2 cellular contexts compared by ENCODE assay signal in the genomic region with DNA sequence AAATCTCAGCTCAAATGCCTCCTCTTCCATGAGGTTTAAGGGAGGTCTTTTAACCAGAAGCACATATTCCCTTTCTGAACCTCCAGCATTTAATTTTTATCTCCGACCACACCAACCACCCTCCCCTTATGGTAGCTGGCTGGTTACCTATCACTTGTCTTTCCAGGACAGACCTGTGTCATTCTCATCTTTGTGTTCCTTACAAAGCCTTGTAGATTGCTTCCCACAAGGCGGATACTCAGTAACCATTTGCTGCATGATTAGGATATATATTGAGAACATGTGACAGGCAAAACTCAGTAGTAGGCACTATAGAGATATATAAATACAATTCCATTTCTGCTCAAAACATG.
TF ChIP-seq lines count a peak whose summit lies in the region.

No MANE protein-coding gene starts in this region.

TF ChIP-seq in IMR-90, 13 proteins besides CTCF, POLR2A, EP300 and RAD21:
- TF ChIP-seq MAFK (IDR thresholded peaks at IDR 0.05; ENCODE audit: low read depth, low read length) (no peak), SMC3 (IDR thresholded peaks at IDR 0.05; ENCODE audit: low read depth, low read length) (no peak), RFX5 (IDR thresholded peaks at IDR 0.05; ENCODE audit: low read depth, low read length) (no peak), RCOR1 (IDR thresholded peaks at IDR 0.05; ENCODE audit: insufficient replicate concordance, low read length) (no peak), CHD1 (IDR thresholded peaks at IDR 0.05; ENCODE audit: low read depth, low read length) (no peak)
- TF ChIP-seq, protein P1, sequence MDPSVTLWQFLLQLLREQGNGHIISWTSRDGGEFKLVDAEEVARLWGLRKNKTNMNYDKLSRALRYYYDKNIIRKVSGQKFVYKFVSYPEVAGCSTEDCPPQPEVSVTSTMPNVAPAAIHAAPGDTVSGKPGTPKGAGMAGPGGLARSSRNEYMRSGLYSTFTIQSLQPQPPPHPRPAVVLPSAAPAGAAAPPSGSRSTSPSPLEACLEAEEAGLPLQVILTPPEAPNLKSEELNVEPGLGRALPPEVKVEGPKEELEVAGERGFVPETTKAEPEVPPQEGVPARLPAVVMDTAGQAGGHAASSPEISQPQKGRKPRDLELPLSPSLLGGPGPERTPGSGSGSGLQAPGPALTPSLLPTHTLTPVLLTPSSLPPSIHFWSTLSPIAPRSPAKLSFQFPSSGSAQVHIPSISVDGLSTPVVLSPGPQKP (IDR thresholded peaks at IDR 0.05; ENCODE audit: borderline replicate concordance, low read depth, low read length), result no peak
- TF ChIP-seq, protein P2, sequence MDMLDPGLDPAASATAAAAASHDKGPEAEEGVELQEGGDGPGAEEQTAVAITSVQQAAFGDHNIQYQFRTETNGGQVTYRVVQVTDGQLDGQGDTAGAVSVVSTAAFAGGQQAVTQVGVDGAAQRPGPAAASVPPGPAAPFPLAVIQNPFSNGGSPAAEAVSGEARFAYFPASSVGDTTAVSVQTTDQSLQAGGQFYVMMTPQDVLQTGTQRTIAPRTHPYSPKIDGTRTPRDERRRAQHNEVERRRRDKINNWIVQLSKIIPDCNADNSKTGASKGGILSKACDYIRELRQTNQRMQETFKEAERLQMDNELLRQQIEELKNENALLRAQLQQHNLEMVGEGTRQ (IDR thresholded peaks at IDR 0.05; ENCODE audit: low read depth, low read length), result no peak

TF ChIP-seq in K562, 482 proteins besides CTCF, POLR2A, EP300 and RAD21:
- TF ChIP-seq PTRF (tag; IDR thresholded peaks at IDR 0.05), result no peak
- TF ChIP-seq, protein P3, sequence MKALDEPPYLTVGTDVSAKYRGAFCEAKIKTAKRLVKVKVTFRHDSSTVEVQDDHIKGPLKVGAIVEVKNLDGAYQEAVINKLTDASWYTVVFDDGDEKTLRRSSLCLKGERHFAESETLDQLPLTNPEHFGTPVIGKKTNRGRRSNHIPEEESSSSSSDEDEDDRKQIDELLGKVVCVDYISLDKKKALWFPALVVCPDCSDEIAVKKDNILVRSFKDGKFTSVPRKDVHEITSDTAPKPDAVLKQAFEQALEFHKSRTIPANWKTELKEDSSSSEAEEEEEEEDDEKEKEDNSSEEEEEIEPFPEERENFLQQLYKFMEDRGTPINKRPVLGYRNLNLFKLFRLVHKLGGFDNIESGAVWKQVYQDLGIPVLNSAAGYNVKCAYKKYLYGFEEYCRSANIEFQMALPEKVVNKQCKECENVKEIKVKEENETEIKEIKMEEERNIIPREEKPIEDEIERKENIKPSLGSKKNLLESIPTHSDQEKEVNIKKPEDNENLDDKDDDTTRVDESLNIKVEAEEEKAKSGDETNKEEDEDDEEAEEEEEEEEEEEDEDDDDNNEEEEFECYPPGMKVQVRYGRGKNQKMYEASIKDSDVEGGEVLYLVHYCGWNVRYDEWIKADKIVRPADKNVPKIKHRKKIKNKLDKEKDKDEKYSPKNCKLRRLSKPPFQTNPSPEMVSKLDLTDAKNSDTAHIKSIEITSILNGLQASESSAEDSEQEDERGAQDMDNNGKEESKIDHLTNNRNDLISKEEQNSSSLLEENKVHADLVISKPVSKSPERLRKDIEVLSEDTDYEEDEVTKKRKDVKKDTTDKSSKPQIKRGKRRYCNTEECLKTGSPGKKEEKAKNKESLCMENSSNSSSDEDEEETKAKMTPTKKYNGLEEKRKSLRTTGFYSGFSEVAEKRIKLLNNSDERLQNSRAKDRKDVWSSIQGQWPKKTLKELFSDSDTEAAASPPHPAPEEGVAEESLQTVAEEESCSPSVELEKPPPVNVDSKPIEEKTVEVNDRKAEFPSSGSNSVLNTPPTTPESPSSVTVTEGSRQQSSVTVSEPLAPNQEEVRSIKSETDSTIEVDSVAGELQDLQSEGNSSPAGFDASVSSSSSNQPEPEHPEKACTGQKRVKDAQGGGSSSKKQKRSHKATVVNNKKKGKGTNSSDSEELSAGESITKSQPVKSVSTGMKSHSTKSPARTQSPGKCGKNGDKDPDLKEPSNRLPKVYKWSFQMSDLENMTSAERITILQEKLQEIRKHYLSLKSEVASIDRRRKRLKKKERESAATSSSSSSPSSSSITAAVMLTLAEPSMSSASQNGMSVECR (CRISPR knock-in tag; IDR thresholded peaks at IDR 0.05), result no peak
- 0 out of 2 replicates have a peak, but pooled peaks have one; percentile 20 for TF ChIP-seq PTTG1 (tag; IDR thresholded peaks at IDR 0.05; ENCODE audit: low read depth)
- TF ChIP-seq ZBTB17 (CRISPR knock-in tag; IDR thresholded peaks at IDR 0.05), result no peak
- TF ChIP-seq, protein P4, sequence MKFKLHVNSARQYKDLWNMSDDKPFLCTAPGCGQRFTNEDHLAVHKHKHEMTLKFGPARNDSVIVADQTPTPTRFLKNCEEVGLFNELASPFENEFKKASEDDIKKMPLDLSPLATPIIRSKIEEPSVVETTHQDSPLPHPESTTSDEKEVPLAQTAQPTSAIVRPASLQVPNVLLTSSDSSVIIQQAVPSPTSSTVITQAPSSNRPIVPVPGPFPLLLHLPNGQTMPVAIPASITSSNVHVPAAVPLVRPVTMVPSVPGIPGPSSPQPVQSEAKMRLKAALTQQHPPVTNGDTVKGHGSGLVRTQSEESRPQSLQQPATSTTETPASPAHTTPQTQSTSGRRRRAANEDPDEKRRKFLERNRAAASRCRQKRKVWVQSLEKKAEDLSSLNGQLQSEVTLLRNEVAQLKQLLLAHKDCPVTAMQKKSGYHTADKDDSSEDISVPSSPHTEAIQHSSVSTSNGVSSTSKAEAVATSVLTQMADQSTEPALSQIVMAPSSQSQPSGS (CRISPR knock-in tag; IDR thresholded peaks at IDR 0.05), result no peak
- TF ChIP-seq ZNF12 (CRISPR knock-in tag; IDR thresholded peaks at IDR 0.05), result no peak
- TF ChIP-seq, protein P5, sequence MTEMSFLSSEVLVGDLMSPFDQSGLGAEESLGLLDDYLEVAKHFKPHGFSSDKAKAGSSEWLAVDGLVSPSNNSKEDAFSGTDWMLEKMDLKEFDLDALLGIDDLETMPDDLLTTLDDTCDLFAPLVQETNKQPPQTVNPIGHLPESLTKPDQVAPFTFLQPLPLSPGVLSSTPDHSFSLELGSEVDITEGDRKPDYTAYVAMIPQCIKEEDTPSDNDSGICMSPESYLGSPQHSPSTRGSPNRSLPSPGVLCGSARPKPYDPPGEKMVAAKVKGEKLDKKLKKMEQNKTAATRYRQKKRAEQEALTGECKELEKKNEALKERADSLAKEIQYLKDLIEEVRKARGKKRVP (CRISPR knock-in tag; IDR thresholded peaks at IDR 0.05), result no peak
- peak; percentile 32; the same call in 1 of the 2 replicates for TF ChIP-seq ZNF589 (CRISPR knock-in tag; IDR thresholded peaks at IDR 0.05; ENCODE audit: low read depth)
- TF ChIP-seq ZNF584 (CRISPR knock-in tag; IDR thresholded peaks at IDR 0.05; ENCODE audit: low read depth), result peak; percentile 46; the same call in 1 of the 2 replicates
- 0 out of 2 replicates have a peak, but pooled peaks have one; percentile 16 for TF ChIP-seq CBFA2T2 (conservative IDR thresholded peaks at IDR 0.05)
- TF ChIP-seq TRIM24 (IDR thresholded peaks at IDR 0.05), result no peak
- TF ChIP-seq SMARCA5 (IDR thresholded peaks at IDR 0.05), result no peak
- TF ChIP-seq, protein P6, sequence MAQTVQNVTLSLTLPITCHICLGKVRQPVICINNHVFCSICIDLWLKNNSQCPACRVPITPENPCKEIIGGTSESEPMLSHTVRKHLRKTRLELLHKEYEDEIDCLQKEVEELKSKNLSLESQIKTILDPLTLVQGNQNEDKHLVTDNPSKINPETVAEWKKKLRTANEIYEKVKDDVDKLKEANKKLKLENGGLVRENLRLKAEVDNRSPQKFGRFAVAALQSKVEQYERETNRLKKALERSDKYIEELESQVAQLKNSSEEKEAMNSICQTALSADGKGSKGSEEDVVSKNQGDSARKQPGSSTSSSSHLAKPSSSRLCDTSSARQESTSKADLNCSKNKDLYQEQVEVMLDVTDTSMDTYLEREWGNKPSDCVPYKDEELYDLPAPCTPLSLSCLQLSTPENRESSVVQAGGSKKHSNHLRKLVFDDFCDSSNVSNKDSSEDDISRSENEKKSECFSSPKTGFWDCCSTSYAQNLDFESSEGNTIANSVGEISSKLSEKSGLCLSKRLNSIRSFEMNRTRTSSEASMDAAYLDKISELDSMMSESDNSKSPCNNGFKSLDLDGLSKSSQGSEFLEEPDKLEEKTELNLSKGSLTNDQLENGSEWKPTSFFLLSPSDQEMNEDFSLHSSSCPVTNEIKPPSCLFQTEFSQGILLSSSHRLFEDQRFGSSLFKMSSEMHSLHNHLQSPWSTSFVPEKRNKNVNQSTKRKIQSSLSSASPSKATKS (CRISPR knock-in tag; IDR thresholded peaks at IDR 0.05), result no peak
- peak; percentile 59 for TF ChIP-seq CBFA2T3 (IDR thresholded peaks at IDR 0.05)
- no peak for TF ChIP-seq ZSCAN29 (IDR thresholded peaks at IDR 0.05)
- TF ChIP-seq BRF1 (IDR thresholded peaks at IDR 0.05; ENCODE audit: borderline replicate concordance, extremely low read depth, insufficient read length), result no peak
- TF ChIP-seq ZNF24 (IDR thresholded peaks at IDR 0.05), result no peak
- TF ChIP-seq TCF3 (CRISPR knock-in tag; IDR thresholded peaks at IDR 0.05), result 0 out of 2 replicates have a peak, but pooled peaks have one; percentile 11
